In the genomic region with DNA sequence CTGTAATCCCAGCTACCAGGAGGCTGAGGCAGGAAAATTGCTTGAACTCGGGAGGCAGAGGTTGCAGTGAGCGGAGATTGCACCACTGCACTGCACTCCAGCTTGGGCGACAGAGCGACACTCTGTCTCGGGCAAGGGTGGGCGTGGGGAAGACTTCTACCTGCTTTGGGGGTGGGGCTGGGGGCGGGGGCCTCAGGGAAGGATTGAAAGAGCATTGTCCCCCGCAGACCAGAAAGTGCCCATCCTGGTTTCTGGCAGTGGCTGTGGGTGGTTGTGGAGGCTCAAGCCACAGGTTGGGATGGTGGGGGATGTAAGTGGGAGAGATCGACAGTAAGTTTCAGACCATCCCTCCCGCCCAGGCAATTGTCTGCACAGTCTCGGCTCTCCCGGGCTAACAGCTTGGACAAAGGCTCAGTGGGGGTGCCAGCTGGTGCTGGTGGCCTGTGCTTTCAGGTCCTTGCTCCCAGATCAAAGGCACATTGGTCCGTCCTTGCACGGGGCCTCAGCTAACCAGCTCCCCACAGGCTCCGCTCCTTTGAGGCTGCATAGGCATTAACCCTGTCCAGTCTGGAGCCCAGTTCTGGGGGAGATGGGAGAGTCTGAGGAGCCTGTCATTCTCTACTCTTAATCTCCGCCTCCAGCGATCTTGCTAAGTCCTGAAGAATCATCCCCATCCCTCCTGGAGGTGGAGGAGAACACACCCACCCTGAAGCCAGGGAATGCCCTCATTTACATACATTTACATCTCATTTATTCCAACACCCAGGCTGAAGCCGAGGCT, we compare ENCODE assay signal across 27 cellular contexts. TPM values are rescaled to one million over a fixed set of nuclear protein-coding genes. Genes with fewer than 3 reads are reported as not detected.
DNase-seq lines count a peak whose midpoint lies in the region.
"Had no signal": no experiment of that assay in that cellular context is flagged by ENCODE, and none has a peak within 500 bp of the region (broad histone marks: within the 10 kb centered on the region; RNA-seq: fewer than 3 reads in every experiment).

No MANE protein-coding gene starts in this region.

- H3K9ac ChIP-seq in neuronal stem cell (ENCODE audit: low read depth, low read length, poor library complexity), result no peak overlapping the region

- H3K36me3 Mint-ChIP-seq in T-helper 2 cell treated with Interferon-gamma antibody and Interleukin-4, amounts not matched to agents 5 μg/mL and 100 μg/mL, for 36 hours (ENCODE audit: low read depth), result no peaks in the 10 kb centered on the region
- H3K36me3 Mint-ChIP-seq: naive B cell, T-cell had no signal

- no peak overlapping the region for H3K14ac ChIP-seq in neuronal stem cell (ENCODE audit: low read length)

- no peak overlapping the region for H2AK5ac ChIP-seq in neuronal stem cell (ENCODE audit: low read depth, low read length)

- H3K4me1 Mint-ChIP-seq in T-helper 2 cell treated with Interferon-gamma antibody and Interleukin-4, amounts not matched to agents 5 μg/mL and 100 μg/mL, for 36 hours (ENCODE audit: low read depth), result no peaks in the 10 kb centered on the region
- H3K4me1 Mint-ChIP-seq: B cell, naive B cell, T-cell had no signal

- H3K9me3 ChIP-seq in neuronal stem cell (replicated peaks in 1 of 2; ENCODE audit: control insufficient read depth in 2 of 2, insufficient read depth in 1 of 2, low read depth in 1 of 2, low read length in 2 of 2), result no peaks in the 10 kb centered on the region
- H3K9me3 ChIP-seq: stomach, upper lobe of left lung had no signal

- H3K27ac ChIP-seq in neuronal stem cell (replicated peaks; ENCODE audit: low read length), result no peak overlapping the region
- H3K27ac ChIP-seq: 22Rv1, stomach, upper lobe of left lung had no signal

- H3K4me1 ChIP-seq in neuronal stem cell (ENCODE audit: control insufficient read depth in 2 of 2, insufficient read depth in 1 of 2, low read depth in 1 of 2, low read length in 2 of 2), result peaks cover 0 to 21% of the 10 kb centered on the region in 2 donors
- H3K4me1 ChIP-seq: stomach, upper lobe of left lung had no signal

- H3K18ac ChIP-seq in neuronal stem cell (ENCODE audit: low read length), result peak overlapping the region; percentile 66

- WGBS in neuronal stem cell (ENCODE audit: extremely low coverage in 2 of 2, insufficient read length in 2 of 2, insufficient replicate concordance in 1 of 2), 2 donors, result no CpG with 5 or more reads among the region's 18 CpGs

- H2BK120ac ChIP-seq in neuronal stem cell (ENCODE audit: low read depth, low read length), result no peak overlapping the region

- H2BK15ac ChIP-seq in neuronal stem cell (ENCODE audit: low read length), result no peak overlapping the region

- peaks cover 0 to 92% (median 0%) of the 10 kb centered on the region in 3 experiments for H3K27me3 ChIP-seq in neuronal stem cell (ENCODE audit: control insufficient read depth in 3 of 3, insufficient read depth in 3 of 3, low read depth in 1 of 3, low read length in 3 of 3)
- H3K27me3 ChIP-seq: upper lobe of left lung had no signal

- H3K4me3 ChIP-seq in neuronal stem cell (ENCODE audit: low read length in 2 of 2), result no peak overlapping the region
- H3K4me3 ChIP-seq: stomach, upper lobe of left lung had no signal

- no peak overlapping the region for H2BK12ac ChIP-seq in neuronal stem cell (ENCODE audit: low read length)

- H3K4ac ChIP-seq in neuronal stem cell (ENCODE audit: low read length), result no peak overlapping the region

- DNase-seq in NCI-H1417 (lab: John Stamatoyannopoulos, UW), result peak in 2 of 3 experiments; percentile 13 to 53
- no peak for DNase-seq in NCI-H1417 treated with DMSO at 0.1 percent for 48 hours (lab: John Stamatoyannopoulos, UW)
- peak; percentile 30 for DNase-seq in NCI-H146 treated with DMSO at 0.1 percent for 48 hours (lab: John Stamatoyannopoulos, UW; ENCODE audit: unreplicated experiment)
- peak; percentile 89 for DNase-seq in ecto neural progenitor cell (ENCODE audit: low spot score)
- DNase-seq in neuronal stem cell (ENCODE audit: low spot score), result peak; percentile 86
- DNase-seq in T-helper 2 cell treated with Interferon-gamma antibody and Interleukin-4, amounts not matched to agents 5 μg/mL and 100 μg/mL, for 36 hours (ENCODE audit: low spot score), result no peak
- DNase-seq in DMS 273 treated with DMSO at 0.1 percent for 48 hours (lab: John Stamatoyannopoulos, UW), result no peak
- DNase-seq in activated T-cell treated with anti-CD3 and anti-CD28 coated beads, Interleukin-2, amount 50 U/mL, for 1 hour, result no peak
- DNase-seq: activated CD4-positive, alpha-beta T cell treated with anti-CD3 and anti-CD28 coated beads, Interleukin-2, amount 50 U/mL, for 48 hours; activated naive CD4-positive, alpha-beta T cell treated with anti-CD3 and anti-CD28 coated beads for 36 hours; activated T-cell treated with anti-CD3 and anti-CD28 coated beads for 4 hours; aorta; cerebellar nuclear complex; COR-L47; effector memory CD4-positive, alpha-beta T cell; glutamatergic neuron; naive B cell; NCI-H1694; NCI-H446 treated with DMSO at 0.1 percent for 48 hours; SHP77 treated with DMSO at 0.1 percent for 48 hours; small intestine; stimulated activated CD4-positive, alpha-beta T cell treated with anti-CD3 and anti-CD28 coated beads, Interleukin-4, amount 100 ng/mL, for 1 hour had no signal

- no peaks in the 10 kb centered on the region for H3K9me3 Mint-ChIP-seq in T-helper 2 cell treated with Interferon-gamma antibody and Interleukin-4, amounts not matched to agents 5 μg/mL and 100 μg/mL, for 36 hours
- H3K9me3 Mint-ChIP-seq: activated naive CD4-positive, alpha-beta T cell treated with anti-CD3 and anti-CD28 coated beads for 36 hours; naive B cell; T-cell had no signal

- peak overlapping the region; percentile 30 for H3K4me2 ChIP-seq in neuronal stem cell (ENCODE audit: insufficient read depth, low read length, poor library complexity, severe bottlenecking)

- no peak overlapping the region for H3K4me3 Mint-ChIP-seq in T-helper 2 cell treated with Interferon-gamma antibody and Interleukin-4, amounts not matched to agents 5 μg/mL and 100 μg/mL, for 36 hours
- H3K4me3 Mint-ChIP-seq: activated naive CD4-positive, alpha-beta T cell treated with anti-CD3 and anti-CD28 coated beads for 36 hours; B cell; naive B cell; T-cell had no signal

- no peak overlapping the region for H3K27ac Mint-ChIP-seq in T-helper 2 cell treated with Interferon-gamma antibody and Interleukin-4, amounts not matched to agents 5 μg/mL and 100 μg/mL, for 36 hours
- H3K27ac Mint-ChIP-seq: activated naive CD4-positive, alpha-beta T cell treated with anti-CD3 and anti-CD28 coated beads for 36 hours; B cell; naive B cell; T-cell had no signal

- H3K79me1 ChIP-seq in neuronal stem cell (ENCODE audit: low read depth, low read length), result no peaks in the 10 kb centered on the region

- H2BK5ac ChIP-seq in neuronal stem cell (ENCODE audit: low read length), result no peak overlapping the region

- H2AFZ ChIP-seq in neuronal stem cell (ENCODE audit: low read length), result no peak overlapping the region

- H3K36me3 ChIP-seq in neuronal stem cell (replicated peaks in 1 of 2; ENCODE audit: control insufficient read depth in 2 of 2, insufficient read depth in 2 of 2, low read length in 2 of 2), result no peaks in the 10 kb centered on the region
- H3K36me3 ChIP-seq: stomach, upper lobe of left lung had no signal

- no peak overlapping the region for H4K91ac ChIP-seq in neuronal stem cell (ENCODE audit: low read depth, low read length, poor library complexity)

- peaks cover 2% of the 10 kb centered on the region for H3K27me3 Mint-ChIP-seq in T-helper 2 cell treated with Interferon-gamma antibody and Interleukin-4, amounts not matched to agents 5 μg/mL and 100 μg/mL, for 36 hours (ENCODE audit: low read depth)

- H4K8ac ChIP-seq in neuronal stem cell (ENCODE audit: low read depth, low read length), result no peak overlapping the region

- H3K23ac ChIP-seq in neuronal stem cell (ENCODE audit: low read depth, low read length, poor library complexity), result no peak overlapping the region

RNA-seq across cellular contexts. Expression of a gene that starts 8.6 kb away (rescaled TPM):
- polyA plus RNA-seq in neuronal stem cell (2013, experiment 1 of 2), result 1.3 TPM
- polyA plus RNA-seq in neuronal stem cell (2013, experiment 2 of 2), result 1.5 TPM

Comparison
In these comparisons a context has a peak if more than half of its experiments do, and no peak if none do; other contexts are left out.
1. DNase-seq: peak in NCI-H1417 (2 of 3), NCI-H146 treated with DMSO at 0.1 percent for 48 hours (single experiment), ecto neural progenitor cell (single experiment) and neuronal stem cell (single experiment); none in NCI-H1417 treated with DMSO at 0.1 percent for 48 hours (single experiment), T-helper 2 cell treated with Interferon-gamma antibody and Interleukin-4, amounts not matched to agents 5 μg/mL and 100 μg/mL, for 36 hours (single experiment), DMS 273 treated with DMSO at 0.1 percent for 48 hours (single experiment) and activated T-cell treated with anti-CD3 and anti-CD28 coated beads, Interleukin-2, amount 50 U/mL, for 1 hour (single experiment).